Comparison of ENCODE assay signal across 2 cellular contexts in genomic region chr20:32429745-32430360, GRCh38.
TF ChIP-seq lines count a peak whose summit lies in the region.

No MANE protein-coding gene starts in this region.

TF ChIP-seq in SK-N-SH, 30 proteins besides CTCF, POLR2A, EP300 and RAD21 (continued from another document):
- TF ChIP-seq POLR2AphosphoS5 (IDR thresholded peaks at IDR 0.05; ENCODE audit: low read depth, low read length), result no peak
- TF ChIP-seq MAX (IDR thresholded peaks at IDR 0.05; ENCODE audit: low read depth), result no peak
TF ChIP-seq in SK-N-SH: peak in this region for 0.

TF ChIP-seq in SK-N-SH treated with all-trans-retinoic acid at 6 μM for 48 hours, 23 proteins besides CTCF, POLR2A, EP300 and RAD21 (continued from another document):
- TF ChIP-seq PATZ1 (CRISPR knock-in tag; IDR thresholded peaks at IDR 0.05; ENCODE audit: borderline replicate concordance) (no peak), ZFP3 (CRISPR knock-in tag; IDR thresholded peaks at IDR 0.05) (no peak), BACH2 (CRISPR knock-in tag; IDR thresholded peaks at IDR 0.05; ENCODE audit: borderline replicate concordance) (no peak), SNAI2 (CRISPR knock-in tag; IDR thresholded peaks at IDR 0.05) (no peak)
